ENCODE assay signal across 11 cellular contexts in the genomic region with DNA sequence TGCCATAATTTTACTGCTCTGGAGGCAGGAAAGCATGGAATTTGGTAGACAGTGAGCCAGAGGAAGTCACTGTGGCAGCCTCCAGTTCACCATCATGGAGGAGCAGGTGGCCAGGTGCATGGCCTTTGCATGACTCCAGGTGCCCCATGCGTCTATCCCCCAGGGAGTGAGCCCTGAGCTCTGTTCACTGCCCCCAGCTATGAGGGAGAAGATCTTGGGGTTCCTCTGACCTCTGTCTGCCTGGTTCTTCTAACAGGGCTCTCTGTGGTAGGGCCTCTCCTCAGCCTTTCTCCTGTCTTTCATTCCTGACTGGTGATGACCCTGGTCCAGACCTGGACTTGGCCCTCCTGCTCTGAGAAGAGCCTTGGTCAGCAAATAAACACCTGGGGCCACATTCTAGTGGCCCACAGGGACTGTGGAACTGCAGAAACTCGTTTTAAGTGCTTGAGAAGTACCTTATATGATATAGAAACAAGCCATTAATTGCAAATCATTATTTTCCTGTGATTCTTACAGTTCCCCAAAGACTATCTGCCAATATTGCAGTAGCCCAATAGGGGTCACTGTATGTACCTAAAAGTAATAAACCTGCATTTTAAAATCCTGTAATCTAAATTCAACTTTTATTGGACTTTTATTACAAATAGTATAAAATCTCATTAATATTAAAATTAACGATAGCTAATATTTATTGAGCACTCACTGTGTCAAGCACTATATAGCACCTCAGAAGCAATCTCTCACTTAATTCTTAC.
DNase-seq lines count a peak whose midpoint lies in the region; ATAC-seq and TF ChIP-seq lines count a peak whose summit lies in the region.
"Had no signal": no experiment of that assay in that cellular context is flagged by ENCODE, and none has a peak within 500 bp of the region (broad histone marks: within the 10 kb centered on the region; RNA-seq: fewer than 3 reads in every experiment).

No MANE protein-coding gene starts in this region.

- peak in 1 of 2 donors; percentile 59 for TF ChIP-seq CTCF in right atrium auricular region (IDR thresholded peaks at IDR 0.05)
- peak; percentile 31 for TF ChIP-seq CTCF in RWPE2 (IDR thresholded peaks at IDR 0.05; ENCODE audit: poor library complexity, severe bottlenecking)
- peak; percentile 29 for TF ChIP-seq CTCF in fibroblast of villous mesenchyme (IDR thresholded peaks at IDR 0.05; ENCODE audit: insufficient read depth, low read depth, low read length)
- peak; percentile 47 to 50 for TF ChIP-seq CTCF in tibial artery (IDR thresholded peaks at IDR 0.05)
- no peak for TF ChIP-seq CTCF in GM13976 (IDR thresholded peaks at IDR 0.05; ENCODE audit: borderline replicate concordance, control extremely low read depth, extremely low read depth, insufficient read depth, missing control alignments)

- in situ Hi-C loops in GM13976 (cut with MboI; ENCODE audit: low sequenced_read_pairs, unreplicated experiment) = no loop called here

- H3K36me3 ChIP-seq in right atrium auricular region = no peaks in the 10 kb centered on the region
- H3K36me3 ChIP-seq in RWPE2 (ENCODE audit: low read depth) = no peaks in the 10 kb centered on the region
- H3K36me3 ChIP-seq in tibial artery = no peaks in the 10 kb centered on the region
- H3K36me3 ChIP-seq: ovary had no signal

- intact Hi-C loops in cardiac septum (cut with DNase I) = loop anchor here (10.0 kb wide), 1 partner anchor 249 kb away; no protein-coding TSS in a partner anchor
- intact Hi-C loops in tibial artery (cut with DNase I; ENCODE audit: low total_unique reads) = no loop called here

- no peaks in the 10 kb centered on the region for H3K9me3 ChIP-seq in right atrium auricular region
- no peaks in the 10 kb centered on the region for H3K9me3 ChIP-seq in RWPE2 (ENCODE audit: severe bottlenecking)
- no peaks in the 10 kb centered on the region for H3K9me3 ChIP-seq in tibial artery
- H3K9me3 ChIP-seq: ovary had no signal

- H3K27me3 ChIP-seq in right atrium auricular region = no peaks in the 10 kb centered on the region
- H3K27me3 ChIP-seq in RWPE2 (ENCODE audit: insufficient read depth, poor library complexity, severe bottlenecking) = peaks cover 3% of the 10 kb centered on the region
- H3K27me3 ChIP-seq in tibial artery = peaks cover 0 to 15% of the 10 kb centered on the region in 2 donors
- H3K27me3 ChIP-seq: ovary had no signal

- H3K4me1 ChIP-seq in right atrium auricular region (peaks cover 0 to 7% of the 10 kb centered on the region in 2 donors), RWPE2 (ENCODE audit: insufficient read depth, poor library complexity, severe bottlenecking) (no peaks in the 10 kb centered on the region), tibial artery (peaks cover 0 to under 1% (median 0%) of the 10 kb centered on the region in 4 donors)

- DNase-seq in cardiac septum (ENCODE audit: low spot score) (peak; percentile 57), right atrium auricular region (ENCODE audit: low spot score) (no peak), RWPE2 (ENCODE audit: low spot score) (no peak), fibroblast of villous mesenchyme (ENCODE audit: low read depth) (peak; percentile 10), tibial artery (no peak), NCI-H510A (lab: John Stamatoyannopoulos, UW) (no peak), ecto neural progenitor cell (ENCODE audit: low spot score) (no peak), GM13976 (ENCODE audit: low spot score) (no peak)
- DNase-seq: activated T-cell treated with anti-CD3 and anti-CD28 coated beads, Interleukin-2, amount 50 U/mL, for 72 hours; CD8-positive, alpha-beta T cell; ovary had no signal

- H3K4me3 ChIP-seq in right atrium auricular region (no peak overlapping the region), RWPE2 (ENCODE audit: severe bottlenecking) (no peak overlapping the region), fibroblast of villous mesenchyme (ENCODE audit: low read depth, low read length) (no peak overlapping the region), tibial artery (no peak overlapping the region)
- H3K4me3 ChIP-seq: ovary had no signal

- ATAC-seq in RWPE2 (ENCODE audit: low read depth) = no peak
- ATAC-seq: activated T-cell treated with anti-CD3 and anti-CD28 coated beads, Interleukin-2, amount 50 U/mL, for 72 hours; CD8-positive, alpha-beta T cell had no signal

- H3K27ac ChIP-seq in right atrium auricular region (no peak overlapping the region), RWPE2 (ENCODE audit: poor library complexity, severe bottlenecking) (no peak overlapping the region), tibial artery (no peak overlapping the region)
- H3K27ac ChIP-seq: ovary had no signal

Comparison
In these comparisons a context has a peak if more than half of its experiments do, and no peak if none do; other contexts are left out.
1. DNase-seq: peak in cardiac septum (single experiment) and fibroblast of villous mesenchyme (single experiment); none in right atrium auricular region (single experiment), RWPE2 (single experiment), tibial artery (0 of 2), NCI-H510A (single experiment), ecto neural progenitor cell (single experiment) and GM13976 (single experiment).